In the genomic region with DNA sequence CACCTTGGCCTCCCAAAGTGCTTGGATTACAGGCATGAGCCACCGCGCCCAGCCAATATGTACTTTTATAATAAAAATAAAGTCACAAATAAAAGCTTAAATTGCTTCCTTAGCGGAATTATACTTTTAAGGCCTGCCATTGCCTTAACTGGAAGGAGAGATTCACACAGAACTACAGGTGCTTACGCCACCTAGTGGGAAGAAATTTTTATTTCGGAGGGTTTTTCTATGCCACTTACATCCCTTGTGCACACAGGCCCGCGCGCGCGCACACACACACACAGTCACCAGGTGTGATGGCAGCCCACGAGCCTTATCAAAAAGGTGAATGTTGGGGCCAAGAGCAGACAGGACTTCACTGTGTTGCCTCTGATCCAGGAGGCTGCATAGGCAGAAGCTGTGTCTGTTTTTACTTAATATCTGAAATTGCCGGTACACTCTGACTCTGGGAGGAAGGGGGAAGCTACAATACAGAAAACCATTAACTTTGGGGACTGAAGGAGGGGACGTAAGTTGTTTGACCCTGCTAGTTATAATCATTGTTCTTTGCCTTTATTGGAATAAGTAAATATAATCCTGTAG, we compare ENCODE assay signal across 8 cellular contexts.
DNase-seq lines count a peak whose midpoint lies in the region; ATAC-seq and TF ChIP-seq lines count a peak whose summit lies in the region.

No MANE protein-coding gene starts in this region.

- no peaks in the 10 kb centered on the region for H3K79me2 ChIP-seq in smooth muscle cell (ENCODE audit: low read depth)

- ATAC-seq in body of pancreas (peak; percentile 58), GM19328 (IDR thresholded peaks at IDR 0.05; ENCODE audit: unreplicated experiment) (no peak), HG03097 (IDR thresholded peaks at IDR 0.05; ENCODE audit: low FRiP score, unreplicated experiment) (no peak)

- no peak overlapping the region for H3K27ac ChIP-seq in body of pancreas
- H3K27ac ChIP-seq in smooth muscle cell (ENCODE audit: low read depth), result no peak overlapping the region

- no peak overlapping the region for H3K4me2 ChIP-seq in smooth muscle cell

- intact Hi-C loops in body of pancreas (cut with DNase I), result loop anchor here (5.0 kb wide), 1 partner anchor 840 kb away; no protein-coding TSS in a partner anchor

- no peak overlapping the region for H2AFZ ChIP-seq in smooth muscle cell (ENCODE audit: low read depth)

- no peaks in the 10 kb centered on the region for H3F3A ChIP-seq in smooth muscle cell (ENCODE audit: low read depth)

- H3K36me3 ChIP-seq in body of pancreas (replicated peaks in 1 of 2; ENCODE audit: insufficient read depth in 1 of 2, low read depth in 2 of 2), result no peaks in the 10 kb centered on the region
- no peaks in the 10 kb centered on the region for H3K36me3 ChIP-seq in smooth muscle cell (ENCODE audit: low read depth)

- H3K4me1 ChIP-seq in body of pancreas (peaks cover 8% of the 10 kb centered on the region), smooth muscle cell (ENCODE audit: low read depth) (peaks cover 6% of the 10 kb centered on the region)

- no peaks in the 10 kb centered on the region for H3K27me3 ChIP-seq in body of pancreas
- H3K27me3 ChIP-seq in smooth muscle cell (ENCODE audit: low read depth), result no peaks in the 10 kb centered on the region

- H3K9me3 ChIP-seq in body of pancreas (no peaks in the 10 kb centered on the region), smooth muscle cell (replicated peaks; ENCODE audit: low read depth) (no peaks in the 10 kb centered on the region)

- no peak overlapping the region for H3K4me3 ChIP-seq in body of pancreas
- H3K4me3 ChIP-seq in smooth muscle cell, result no peak overlapping the region

- WGBS in body of pancreas, 2 donors, result 39 to 41% methylated on average over 13 of the region's 13 CpGs
- WGBS in smooth muscle cell (ENCODE audit: low lambda C conversion rate), result 54% methylated on average over 13 of the region's 13 CpGs

- TF ChIP-seq POLR2A in body of pancreas (IDR thresholded peaks at IDR 0.05), result no peak

- no peaks in the 10 kb centered on the region for H4K20me1 ChIP-seq in smooth muscle cell (ENCODE audit: low read depth)

- TF ChIP-seq CTCF in body of pancreas (IDR thresholded peaks at IDR 0.05) (peak; percentile 12 to 68 (median 55)), smooth muscle cell (IDR thresholded peaks at IDR 0.05; ENCODE audit: borderline replicate concordance, insufficient read depth, poor library complexity, severe bottlenecking) (peak; percentile 74)

- no peak overlapping the region for H3K9ac ChIP-seq in smooth muscle cell (ENCODE audit: low read depth)

- DNase-seq in DMS53 treated with DMSO at 0.1 percent for 48 hours (lab: John Stamatoyannopoulos, UW; ENCODE audit: unreplicated experiment) (peak; percentile 65), HPDE6-E6E7 (ENCODE audit: extremely low spot score) (peak; percentile 7), NOMO-1 treated with DMSO at 0.1 percent for 48 hours (lab: John Stamatoyannopoulos, UW; ENCODE audit: unreplicated experiment) (peak; percentile 32), body of pancreas (peak; percentile 38 to 66 (median 53)), iPS DF 4.7 (ENCODE audit: extremely low read depth, low spot score) (peak; percentile 44), smooth muscle cell (lab: John Stamatoyannopoulos, UW; ENCODE audit: unreplicated experiment) (no peak)
